Comparison of ENCODE assay signal across 20 cellular contexts in genomic region chr3:149270180-149270579, GRCh38. TPM values are rescaled to one million over a fixed set of nuclear protein-coding genes. Genes with fewer than 3 reads are reported as not detected.
"Had no signal": no experiment of that assay in that cellular context is flagged by ENCODE, and none has a peak within 500 bp of the region (broad histone marks: within the 10 kb centered on the region; RNA-seq: fewer than 3 reads in every experiment).

No MANE protein-coding gene starts in this region.

- H3K9me3 Mint-ChIP-seq: activated naive CD4-positive, alpha-beta T cell treated with anti-CD3 and anti-CD28 coated beads, Interleukin-2, amount 50 U/mL, for 72 hours had no signal

- H3K9me3 ChIP-seq: breast epithelium, esophagus squamous epithelium, gastroesophageal sphincter, ovary, stomach, thoracic aorta had no signal

- DNase-seq: activated CD4-positive, CD25-positive, alpha-beta regulatory T cell; activated effector memory CD4-positive, alpha-beta T cell treated with anti-CD3 and anti-CD28 coated beads, Interleukin-2, amount 50 U/mL, for 16 hours; activated T-cell treated with anti-CD3 and anti-CD28 coated beads, Interleukin-2, amount 50 U/mL, for 1 hour; anterior cingulate cortex; dorsolateral prefrontal cortex; esophagus squamous epithelium; left ventricle myocardium superior; ovary; stimulated activated CD4-positive, alpha-beta T cell treated with anti-CD3 and anti-CD28 coated beads, Interleukin-15, amount 100 ng/mL, for 24 hours; stimulated activated CD4-positive, alpha-beta T cell treated with anti-CD3 and anti-CD28 coated beads, Interleukin-4, amount 100 ng/mL, for 4 hours; stomach; T-helper 2 cell had no signal

- H3K27me3 ChIP-seq: breast epithelium, dorsolateral prefrontal cortex, esophagus squamous epithelium, gastroesophageal sphincter, ovary, stomach had no signal

- H3K36me3 ChIP-seq: breast epithelium, esophagus squamous epithelium, gastroesophageal sphincter, ovary, stomach, thoracic aorta had no signal

- H3K4me3 ChIP-seq: breast epithelium, dorsolateral prefrontal cortex, esophagus squamous epithelium, gastroesophageal sphincter, ovary, stomach, thoracic aorta had no signal

- FAIRE-seq: endometrium, keratinocyte, TTC549 had no signal

- H3K27ac ChIP-seq: breast epithelium, dorsolateral prefrontal cortex, esophagus squamous epithelium, gastroesophageal sphincter, ovary, stomach had no signal

- H3K27ac Mint-ChIP-seq: activated naive CD4-positive, alpha-beta T cell treated with anti-CD3 and anti-CD28 coated beads, Interleukin-2, amount 50 U/mL, for 72 hours had no signal

- H3K36me3 Mint-ChIP-seq: activated naive CD4-positive, alpha-beta T cell treated with anti-CD3 and anti-CD28 coated beads, Interleukin-2, amount 50 U/mL, for 72 hours had no signal

- ATAC-seq: activated naive CD4-positive, alpha-beta T cell treated with anti-CD3 and anti-CD28 coated beads, Interleukin-2, amount 50 U/mL, for 72 hours; gastroesophageal sphincter; left ventricle myocardium superior had no signal

- H3K4me1 ChIP-seq: breast epithelium had no signal

RNA-seq across cellular contexts. Expression of gene CP, which starts 48.6 kb away (rescaled TPM):
- total RNA-seq: activated naive CD4-positive, alpha-beta T cell treated with anti-CD3 and anti-CD28 coated beads, Interleukin-2, amount 50 U/mL, for 72 hours had no signal
- polyA plus RNA-seq: neural cell had no signal
